In genomic region chr1:81172483-81172882, GRCh38 we compare ENCODE assay signal across 31 cellular contexts.
DNase-seq lines count a peak whose midpoint lies in the region; ATAC-seq and TF ChIP-seq lines count a peak whose summit lies in the region.
"Had no signal": no experiment of that assay in that cellular context is flagged by ENCODE, and none has a peak within 500 bp of the region (broad histone marks: within the 10 kb centered on the region; RNA-seq: fewer than 3 reads in every experiment).

No MANE protein-coding gene starts in this region.

- H3K36me3 Mint-ChIP-seq in activated T-helper 1 cell treated with anti-CD3 and anti-CD28 coated beads, Interleukin-12 subunit alpha, Interleukin-12 subunit beta, Interleukin-2, Interleukin-4 antibody, amounts not matched to agents 30 ng/mL and 10 ng/mL and 1 ng/mL, durations not matched to agents 14 hours and 24 hours and 36 hours (ENCODE audit: low read depth), result no peaks in the 10 kb centered on the region
- H3K36me3 Mint-ChIP-seq: CD14-positive monocyte; CD4-positive, alpha-beta memory T cell; CD4-positive, CD25-positive, alpha-beta regulatory T cell; CD8-positive, alpha-beta memory T cell; CD8-positive, alpha-beta T cell had no signal

- no peak for TF ChIP-seq POLR2A in HCT116 (IDR thresholded peaks at IDR 0.05; ENCODE audit: borderline replicate concordance, extremely low read depth, insufficient read depth, insufficient read length)

- H3K27ac ChIP-seq in HCT116 (ENCODE audit: low read depth, low read length), result no peak overlapping the region
- H3K27ac ChIP-seq in HEK293 (ENCODE audit: extremely low read depth, low read depth, low read length), result no peak overlapping the region
- H3K27ac ChIP-seq in hepatocyte, result no peak overlapping the region
- H3K27ac ChIP-seq: 22Rv1; A549; BLaER1; BLaER1 treated with 17β-estradiol and CSF1 and Interleukin-3, amounts not matched to agents 10 nM and 100 nM; C4-2B had no signal

- H3K4me2 ChIP-seq in HCT116 (ENCODE audit: low read length), result no peak overlapping the region
- no peak overlapping the region for H3K4me2 ChIP-seq in hepatocyte
- H3K4me2 ChIP-seq: A549; BLaER1; BLaER1 treated with 17β-estradiol and CSF1 and Interleukin-3, amounts not matched to agents 10 nM and 100 nM had no signal

- WGBS in hepatocyte (ENCODE audit: low lambda C conversion rate, missing lambda C conversion rate), result 89% methylated on average over 2 of the region's 2 CpGs

- H3K9me3 ChIP-seq in HCT116 (ENCODE audit: control insufficient read depth in 1 of 2, insufficient read depth in 1 of 2, low read depth in 1 of 2, low read length in 2 of 2), result peaks cover 0 to 3% of the 10 kb centered on the region in 2 experiments; a peak in 1 of 4 replicates
- no peaks in the 10 kb centered on the region for H3K9me3 ChIP-seq in HEK293 (ENCODE audit: control insufficient read depth, insufficient read depth, low read depth, low read length)
- peaks cover 4% of the 10 kb centered on the region for H3K9me3 ChIP-seq in hepatocyte (ENCODE audit: low read depth)
- H3K9me3 ChIP-seq: A549, BE2C, BLaER1, Caco-2 had no signal

- H3K4me3 ChIP-seq in HCT116 (replicated peaks in 1 of 2; ENCODE audit: low read depth in 1 of 2, low read length in 2 of 2) (no peak overlapping the region), HEK293 (ENCODE audit: low read depth, low read length) (no peak overlapping the region), hepatocyte (no peak overlapping the region)
- H3K4me3 ChIP-seq: A549; BLaER1; BLaER1 treated with 17β-estradiol and CSF1 and Interleukin-3, amounts not matched to agents 10 nM and 100 nM had no signal

- RAD21 ChIA-PET in HCT116 (lab: Charles Lee; ENCODE audit: low non-redundant PET in 1 of 2, low total read pairs in 2 of 2, uncharacterized antibody in 2 of 2, unreplicated experiment in 2 of 2), result no interaction called here

- TF ChIP-seq CTCF in HCT116 (IDR thresholded peaks at IDR 0.05 in 2 of 3, conservative IDR thresholded peaks at IDR 0.05 in 1 of 3; ENCODE audit: borderline replicate concordance in 1 of 3, insufficient read depth in 1 of 3, low read depth in 2 of 3, low read length in 2 of 3) (no peak), HEK293 (tag by site-specific recombination; IDR thresholded peaks at IDR 0.05) (no peak), hepatocyte (IDR thresholded peaks at IDR 0.05; ENCODE audit: poor library complexity) (no peak)

- POLR2A ChIA-PET in HCT116 (lab: Charles Lee) (no interaction called here), HEK293 (lab: Yijun Ruan, JAX) (no interaction called here)

- CTCF ChIA-PET in HCT116 (lab: Charles Lee), result no interaction called here
- CTCF ChIA-PET in HEK293 (lab: Yijun Ruan, JAX), result no interaction called here

- no peak overlapping the region for H3K27ac Mint-ChIP-seq in activated T-helper 1 cell treated with anti-CD3 and anti-CD28 coated beads, Interleukin-12 subunit alpha, Interleukin-12 subunit beta, Interleukin-2, Interleukin-4 antibody, amounts not matched to agents 30 ng/mL and 10 ng/mL and 1 ng/mL, durations not matched to agents 14 hours and 24 hours and 36 hours
- H3K27ac Mint-ChIP-seq: B cell; CD14-positive monocyte; CD4-positive, alpha-beta memory T cell; CD4-positive, alpha-beta T cell; CD4-positive, CD25-positive, alpha-beta regulatory T cell; CD8-positive, alpha-beta memory T cell; CD8-positive, alpha-beta T cell had no signal

- TF ChIP-seq RAD21 in HCT116 (IDR thresholded peaks at IDR 0.05; ENCODE audit: low read depth), result no peak

- H3K9me3 Mint-ChIP-seq in activated T-helper 1 cell treated with anti-CD3 and anti-CD28 coated beads, Interleukin-12 subunit alpha, Interleukin-12 subunit beta, Interleukin-2, Interleukin-4 antibody, amounts not matched to agents 30 ng/mL and 10 ng/mL and 1 ng/mL, durations not matched to agents 14 hours and 24 hours and 36 hours, result peaks cover 8% of the 10 kb centered on the region

- H3K36me3 ChIP-seq in HCT116 (ENCODE audit: control insufficient read depth in 1 of 2, insufficient read depth in 2 of 2, low read length in 2 of 2), result no peaks in the 10 kb centered on the region
- H3K36me3 ChIP-seq in HEK293 (ENCODE audit: control insufficient read depth in 2 of 2, insufficient read depth in 1 of 2, low read length in 2 of 2), result no peaks in the 10 kb centered on the region
- H3K36me3 ChIP-seq in hepatocyte (replicated peaks; ENCODE audit: insufficient read depth, low read depth), result no peaks in the 10 kb centered on the region
- H3K36me3 ChIP-seq: BE2C; BLaER1; BLaER1 treated with 17β-estradiol and CSF1 and Interleukin-3, amounts not matched to agents 10 nM and 100 nM had no signal

- no peak overlapping the region for H3K9ac ChIP-seq in HCT116 (ENCODE audit: low read length)
- H3K9ac ChIP-seq: BLaER1; BLaER1 treated with 17β-estradiol and CSF1 and Interleukin-3, amounts not matched to agents 10 nM and 100 nM had no signal

- H3K4me1 ChIP-seq in HCT116 (ENCODE audit: control insufficient read depth in 1 of 2, insufficient read depth in 2 of 2, low read length in 2 of 2) (peaks cover 0 to 20% of the 10 kb centered on the region in 2 experiments; a peak in 2 of 4 replicates), HEK293 (ENCODE audit: control insufficient read depth, insufficient read depth, low read length) (no peaks in the 10 kb centered on the region), hepatocyte (ENCODE audit: insufficient read depth) (no peaks in the 10 kb centered on the region)
- H3K4me1 ChIP-seq: A549; BE2C; BLaER1; BLaER1 treated with 17β-estradiol and CSF1 and Interleukin-3, amounts not matched to agents 10 nM and 100 nM; Caco-2 had no signal

- H3K79me2 ChIP-seq in HCT116 (ENCODE audit: insufficient read depth, low read length) (no peaks in the 10 kb centered on the region), hepatocyte (no peaks in the 10 kb centered on the region)

- H3K4me3 Mint-ChIP-seq in activated T-helper 1 cell treated with anti-CD3 and anti-CD28 coated beads, Interleukin-12 subunit alpha, Interleukin-12 subunit beta, Interleukin-2, Interleukin-4 antibody, amounts not matched to agents 30 ng/mL and 10 ng/mL and 1 ng/mL, durations not matched to agents 14 hours and 24 hours and 36 hours, result no peak overlapping the region
- H3K4me3 Mint-ChIP-seq: B cell; CD14-positive monocyte; CD4-positive, alpha-beta memory T cell; CD4-positive, alpha-beta T cell; CD4-positive, CD25-positive, alpha-beta regulatory T cell; CD8-positive, alpha-beta memory T cell; CD8-positive, alpha-beta T cell had no signal

- H2AFZ ChIP-seq in HCT116 (ENCODE audit: low read depth, low read length, poor library complexity, severe bottlenecking), result no peak overlapping the region
- no peak overlapping the region for H2AFZ ChIP-seq in hepatocyte

- H3K27me3 Mint-ChIP-seq in activated T-helper 1 cell treated with anti-CD3 and anti-CD28 coated beads, Interleukin-12 subunit alpha, Interleukin-12 subunit beta, Interleukin-2, Interleukin-4 antibody, amounts not matched to agents 30 ng/mL and 10 ng/mL and 1 ng/mL, durations not matched to agents 14 hours and 24 hours and 36 hours (ENCODE audit: insufficient read depth), result no peaks in the 10 kb centered on the region
- H3K27me3 Mint-ChIP-seq: B cell; CD4-positive, alpha-beta memory T cell; CD4-positive, alpha-beta T cell; CD4-positive, CD25-positive, alpha-beta regulatory T cell; CD8-positive, alpha-beta memory T cell had no signal

- no peak for DNase-seq in HCT116 (ENCODE audit: low read depth, low spot score)
- DNase-seq in hepatocyte (ENCODE audit: low spot score), result no peak
- DNase-seq in activated T-helper 1 cell treated with anti-CD3 and anti-CD28 coated beads, Interleukin-12 subunit alpha, Interleukin-12 subunit beta, Interleukin-2, Interleukin-4 antibody, amounts not matched to agents 30 ng/mL and 10 ng/mL and 1 ng/mL, durations not matched to agents 14 hours and 24 hours and 36 hours (ENCODE audit: low spot score), result no peak
- DNase-seq: 8988T; ACHN; AML-193; BE2C; C1 segment of cervical spinal cord; Caco-2; Calu3; CD4-positive, alpha-beta memory T cell; CD4-positive, alpha-beta T cell; CD4-positive, CD25-positive, alpha-beta regulatory T cell; CD8-positive, alpha-beta memory T cell; CD8-positive, alpha-beta T cell; COR-L47; DMS 273 treated with DMSO at 0.1 percent for 48 hours; DMS153; DMS53; DMS79; DMS79 treated with DMSO at 0.1 percent for 48 hours; DND-41; EL had no signal

- H3K9me2 ChIP-seq in HCT116 (ENCODE audit: insufficient read depth), result no peaks in the 10 kb centered on the region
- H3K9me2 ChIP-seq in hepatocyte (replicated peaks; ENCODE audit: insufficient read depth), result no peaks in the 10 kb centered on the region

- no peak for ATAC-seq in HCT116
- ATAC-seq: A549; CD8-positive, alpha-beta T cell had no signal

- H4K20me1 ChIP-seq in HCT116 (ENCODE audit: insufficient read depth) (no peaks in the 10 kb centered on the region), hepatocyte (ENCODE audit: insufficient read depth, poor library complexity, severe bottlenecking) (no peaks in the 10 kb centered on the region)
- H4K20me1 ChIP-seq: BLaER1; BLaER1 treated with 17β-estradiol and CSF1 and Interleukin-3, amounts not matched to agents 10 nM and 100 nM had no signal

- H3K27me3 ChIP-seq in HCT116 (ENCODE audit: insufficient read depth, low read length) (no peaks in the 10 kb centered on the region), hepatocyte (no peaks in the 10 kb centered on the region)
- H3K27me3 ChIP-seq: BE2C; BLaER1; BLaER1 treated with 17β-estradiol and CSF1 and Interleukin-3, amounts not matched to agents 10 nM and 100 nM had no signal

- intact Hi-C loops in HCT116 (cut with micrococcal nuclease), result no loop called here
- intact Hi-C loops in activated T-helper 1 cell treated with anti-CD3 and anti-CD28 coated beads, Interleukin-12 subunit alpha, Interleukin-12 subunit beta, Interleukin-2, Interleukin-4 antibody, amounts not matched to agents 30 ng/mL and 10 ng/mL and 1 ng/mL, durations not matched to agents 14 hours and 24 hours and 36 hours (cut with micrococcal nuclease), result no loop called here

- no TSS peak for BruUV-seq in HCT116 (replicated peaks; lab: Mats Ljungman, UMichigan)

- no peaks in the 10 kb centered on the region for H3K4me1 Mint-ChIP-seq in activated T-helper 1 cell treated with anti-CD3 and anti-CD28 coated beads, Interleukin-12 subunit alpha, Interleukin-12 subunit beta, Interleukin-2, Interleukin-4 antibody, amounts not matched to agents 30 ng/mL and 10 ng/mL and 1 ng/mL, durations not matched to agents 14 hours and 24 hours and 36 hours (ENCODE audit: low read depth)
- H3K4me1 Mint-ChIP-seq: B cell; CD14-positive monocyte; CD4-positive, alpha-beta memory T cell; CD8-positive, alpha-beta memory T cell had no signal

TF ChIP-seq in HCT116, 20 proteins besides CTCF, POLR2A, EP300 and RAD21:
- TF ChIP-seq CBX3 (IDR thresholded peaks at IDR 0.05; ENCODE audit: low read depth) (0 out of 2 replicates have a peak, but pooled peaks have one; percentile 23), YY1 (IDR thresholded peaks at IDR 0.05; ENCODE audit: extremely low read depth, insufficient replicate concordance, low read depth, low read length) (no peak)

TF ChIP-seq in HEK293, 187 proteins besides CTCF, POLR2A, EP300 and RAD21 (continues in another document):
- TF ChIP-seq ZNF791 (tag by site-specific recombination; IDR thresholded peaks at IDR 0.05) (peak; percentile 95), MEIS1 (CRISPR knock-in tag; IDR thresholded peaks at IDR 0.05; ENCODE audit: borderline replicate concordance) (no peak), TRIM28 (IDR thresholded peaks at IDR 0.05; ENCODE audit: borderline replicate concordance, low read length) (peak; percentile 81), SETDB1 (IDR thresholded peaks at IDR 0.05; ENCODE audit: insufficient read length, low read length) (peak; percentile 97)
